1 cellular context compared by ENCODE assay signal in genomic region chr9:114434878-114435311, GRCh38.
TF ChIP-seq lines count a peak whose summit lies in the region.

No MANE protein-coding gene starts in this region.

TF ChIP-seq in HepG2, 621 proteins besides CTCF, POLR2A, EP300 and RAD21 (continued from another document):
- TF ChIP-seq ZNF382 (CRISPR knock-in tag; IDR thresholded peaks at IDR 0.05; ENCODE audit: borderline replicate concordance) (no peak), ZNF512 (CRISPR knock-in tag; IDR thresholded peaks at IDR 0.05) (no peak), ZMYM3 (CRISPR knock-in tag; IDR thresholded peaks at IDR 0.05) (no peak), NPAS2 (CRISPR knock-in tag; IDR thresholded peaks at IDR 0.05; ENCODE audit: borderline replicate concordance) (no peak), ZSCAN30 (CRISPR knock-in tag; IDR thresholded peaks at IDR 0.05) (no peak), ZFX (CRISPR knock-in tag; IDR thresholded peaks at IDR 0.05; ENCODE audit: low read depth) (0 out of 2 replicates have a peak, but pooled peaks have one; percentile 22)
